In genomic region chr22:28908810-28909209, GRCh38 we compare ENCODE assay signal across 9 cellular contexts. TPM values are rescaled to one million over a fixed set of nuclear protein-coding genes. Genes with fewer than 3 reads are reported as not detected.
DNase-seq lines count a peak whose midpoint lies in the region; ATAC-seq, FAIRE-seq and TF ChIP-seq lines count a peak whose summit lies in the region.
"Not testable (repeated sequence)": the region's sequence is repeated elsewhere in the genome, so short reads cannot be mapped to it uniquely, and the experiment has no call there.
"Had no signal": no experiment of that assay in that cellular context is flagged by ENCODE, and none has a peak within 500 bp of the region (broad histone marks: within the 10 kb centered on the region; RNA-seq: fewer than 3 reads in every experiment).

No MANE protein-coding gene starts in this region.

- H3K27ac Mint-ChIP-seq in GM23338: peak overlapping the region; percentile 13; the same call in 1 of the 2 replicates
- peak overlapping the region; percentile 86 for H3K27ac Mint-ChIP-seq in activated CD4-positive, alpha-beta T cell treated with anti-CD3 and anti-CD28 coated beads for 36 hours
- peak overlapping the region; percentile 84 for H3K27ac Mint-ChIP-seq in activated T-helper 1 cell treated with anti-CD3 and anti-CD28 coated beads, Interleukin-12 subunit alpha, Interleukin-12 subunit beta, Interleukin-2, Interleukin-4 antibody, amounts not matched to agents 30 ng/mL and 10 ng/mL and 1 ng/mL, durations not matched to agents 14 hours and 24 hours and 36 hours
- H3K27ac Mint-ChIP-seq in activated naive CD8-positive, alpha-beta T cell treated with anti-CD3 and anti-CD28 coated beads, Interleukin-2, amount 50 U/mL, for 24 hours: peak overlapping the region; percentile 68
- not testable (repeated sequence) for H3K27ac Mint-ChIP-seq in neural progenitor cell

- H3K27me3 Mint-ChIP-seq in GM23338 (ENCODE audit: insufficient read depth, low read depth, poor library complexity) (peaks cover 12% of the 10 kb centered on the region), neural progenitor cell (ENCODE audit: insufficient read depth, low read depth) (peaks cover 12% of the 10 kb centered on the region)
- H3K27me3 Mint-ChIP-seq in activated CD4-positive, alpha-beta T cell treated with anti-CD3 and anti-CD28 coated beads for 36 hours: peaks cover 36% of the 10 kb centered on the region
- peaks cover 68% of the 10 kb centered on the region for H3K27me3 Mint-ChIP-seq in activated T-helper 1 cell treated with anti-CD3 and anti-CD28 coated beads, Interleukin-12 subunit alpha, Interleukin-12 subunit beta, Interleukin-2, Interleukin-4 antibody, amounts not matched to agents 30 ng/mL and 10 ng/mL and 1 ng/mL, durations not matched to agents 14 hours and 24 hours and 36 hours (ENCODE audit: insufficient read depth)
- H3K27me3 Mint-ChIP-seq in activated naive CD8-positive, alpha-beta T cell treated with anti-CD3 and anti-CD28 coated beads, Interleukin-2, amount 50 U/mL, for 24 hours: peaks cover 39% of the 10 kb centered on the region

- POLR2A ChIA-PET in activated CD4-positive, alpha-beta T cell treated with anti-CD3 and anti-CD28 coated beads for 36 hours (lab: Charles Lee): interaction anchor here (0.6 to 1.2 kb wide), 3 partner anchors 68 to 151 kb away, joined by 3 to 4 read pairs (median 3); no protein-coding TSS in a partner anchor
- POLR2A ChIA-PET in HepG2 (lab: Yijun Ruan, JAX): interaction anchor here (1.2 kb wide), 1 partner anchor 15 kb away, joined by 4 read pairs; no protein-coding TSS in a partner anchor

- H3K9me2 ChIP-seq in GM23338 (ENCODE audit: insufficient read depth): not testable (repeated sequence)

- in situ Hi-C loops in HepG2 (cut with HindIII; ENCODE audit: extremely low pct_ligation_motif_present, low pct_unique_long_range_greater_than_20kb): not testable (repeated sequence)

- not testable (repeated sequence) for H3K27ac ChIP-seq in GM23338 (ENCODE audit: low read depth); neural progenitor cell
- H3K27ac ChIP-seq in HepG2 (ENCODE audit: extremely low read length, insufficient read depth, low read length): peak overlapping the region; percentile 17
- H3K27ac ChIP-seq in stomach: peak overlapping the region in 3 of 5 donors; percentile 36 to 41 (median 40)

- not testable (repeated sequence) for TF ChIP-seq CTCF in GM23338 (conservative IDR thresholded peaks at IDR 0.05; ENCODE audit: low read depth in 2 of 2); bronchial epithelial cell (IDR thresholded peaks at IDR 0.05; ENCODE audit: insufficient read depth, low read length, severe bottlenecking); HepG2 (CRISPR knock-in tag; IDR thresholded peaks at IDR 0.05); neural progenitor cell (IDR thresholded peaks at IDR 0.05); stomach (IDR thresholded peaks at IDR 0.05)

- WGBS in HepG2 (ENCODE audit: low lambda C conversion rate): 77% methylated on average over 10 of the region's 10 CpGs
- WGBS in stomach, 5 donors: 51 to 67% (median 54%) methylated on average over 10 of the region's 10 CpGs

- H3K4me2 ChIP-seq in GM23338; HepG2 (ENCODE audit: low read depth, low read length); neural progenitor cell: not testable (repeated sequence)

- not testable (repeated sequence) for H2AFZ ChIP-seq in GM23338; HepG2 (ENCODE audit: low read length); neural progenitor cell (replicated peaks)

- not testable (repeated sequence) for H3K36me3 Mint-ChIP-seq in GM23338 (ENCODE audit: low read depth); activated CD4-positive, alpha-beta T cell treated with anti-CD3 and anti-CD28 coated beads for 36 hours (ENCODE audit: low read depth); activated T-helper 1 cell treated with anti-CD3 and anti-CD28 coated beads, Interleukin-12 subunit alpha, Interleukin-12 subunit beta, Interleukin-2, Interleukin-4 antibody, amounts not matched to agents 30 ng/mL and 10 ng/mL and 1 ng/mL, durations not matched to agents 14 hours and 24 hours and 36 hours (ENCODE audit: low read depth); activated naive CD8-positive, alpha-beta T cell treated with anti-CD3 and anti-CD28 coated beads, Interleukin-2, amount 50 U/mL, for 24 hours (ENCODE audit: low read depth)
- peaks cover 34% of the 10 kb centered on the region for H3K36me3 Mint-ChIP-seq in neural progenitor cell

- not testable (repeated sequence) for TF ChIP-seq RAD21 in HepG2 (CRISPR knock-in tag; IDR thresholded peaks at IDR 0.05)

- not testable (repeated sequence) for H3K27me3 ChIP-seq in GM23338 (ENCODE audit: insufficient read depth); bronchial epithelial cell (ENCODE audit: control insufficient read depth, insufficient read depth, low read length); HepG2 (ENCODE audit: control insufficient read depth in 1 of 2, insufficient read depth in 2 of 2, low read length in 2 of 2); neural progenitor cell; stomach

- H3K4me1 Mint-ChIP-seq in GM23338: peaks cover 46% of the 10 kb centered on the region
- H3K4me1 Mint-ChIP-seq in activated CD4-positive, alpha-beta T cell treated with anti-CD3 and anti-CD28 coated beads for 36 hours: peaks cover 44% of the 10 kb centered on the region
- H3K4me1 Mint-ChIP-seq in activated T-helper 1 cell treated with anti-CD3 and anti-CD28 coated beads, Interleukin-12 subunit alpha, Interleukin-12 subunit beta, Interleukin-2, Interleukin-4 antibody, amounts not matched to agents 30 ng/mL and 10 ng/mL and 1 ng/mL, durations not matched to agents 14 hours and 24 hours and 36 hours (ENCODE audit: low read depth): peaks cover 24% of the 10 kb centered on the region
- peaks cover 40% of the 10 kb centered on the region for H3K4me1 Mint-ChIP-seq in activated naive CD8-positive, alpha-beta T cell treated with anti-CD3 and anti-CD28 coated beads, Interleukin-2, amount 50 U/mL, for 24 hours
- H3K4me1 Mint-ChIP-seq in neural progenitor cell: peaks cover 90% of the 10 kb centered on the region

- DNase-seq in GM23338 (ENCODE audit: low spot score); activated T-helper 1 cell treated with anti-CD3 and anti-CD28 coated beads, Interleukin-12 subunit alpha, Interleukin-12 subunit beta, Interleukin-2, Interleukin-4 antibody, amounts not matched to agents 30 ng/mL and 10 ng/mL and 1 ng/mL, durations not matched to agents 14 hours and 24 hours and 36 hours (ENCODE audit: low spot score); activated naive CD8-positive, alpha-beta T cell treated with anti-CD3 and anti-CD28 coated beads, Interleukin-2, amount 50 U/mL, for 24 hours; HepG2 (ENCODE audit: low spot score); neural progenitor cell (ENCODE audit: low spot score); stomach: not testable (repeated sequence)
- DNase-seq in activated CD4-positive, alpha-beta T cell treated with anti-CD3 and anti-CD28 coated beads for 36 hours: peak; percentile 11
- DNase-seq in bronchial epithelial cell (ENCODE audit: low read depth): peak; percentile 52

- FAIRE-seq in bronchial epithelial cell (lab: Jason Lieb, UNC); HepG2 (lab: Jason Lieb, UNC): not testable (repeated sequence)

- H3K9me3 ChIP-seq in HepG2 (ENCODE audit: low read length); neural progenitor cell (ENCODE audit: low read depth); stomach: not testable (repeated sequence)

- intact Hi-C loops in activated CD4-positive, alpha-beta T cell treated with anti-CD3 and anti-CD28 coated beads for 36 hours (cut with DNase I, micrococcal nuclease): loop anchor here (1.0 to 10.0 kb wide), 9 partner anchors 26 to 294 kb away; partner anchors contain the start of genes CCDC117 (in 1 of the 2) and ZNRF3 (in 1 of the 2)
- intact Hi-C loops in activated T-helper 1 cell treated with anti-CD3 and anti-CD28 coated beads, Interleukin-12 subunit alpha, Interleukin-12 subunit beta, Interleukin-2, Interleukin-4 antibody, amounts not matched to agents 30 ng/mL and 10 ng/mL and 1 ng/mL, durations not matched to agents 14 hours and 24 hours and 36 hours (cut with micrococcal nuclease): loop anchor here (1.0 to 5.0 kb wide), 6 partner anchors 26 to 258 kb away; partner anchors contain the start of genes CHEK2 and ZNRF3
- intact Hi-C loops in HepG2 (cut with micrococcal nuclease; ENCODE audit: unreplicated experiment); stomach (cut with DNase I; ENCODE audit: low total_unique reads): not testable (repeated sequence)

- not testable (repeated sequence) for H3K9ac ChIP-seq in HepG2 (ENCODE audit: insufficient read depth, low read depth, low read length); neural progenitor cell

- H3K4me1 ChIP-seq in GM23338 (ENCODE audit: insufficient read depth): peaks cover 41% of the 10 kb centered on the region
- H3K4me1 ChIP-seq in HepG2 (ENCODE audit: insufficient read depth, low read length): peaks cover 100% of the 10 kb centered on the region
- H3K4me1 ChIP-seq in neural progenitor cell: peaks cover 36% of the 10 kb centered on the region
- peaks cover 26 to 94% (median 63%) of the 10 kb centered on the region in 4 donors for H3K4me1 ChIP-seq in stomach

- H4K20me1 ChIP-seq in GM23338 (replicated peaks; ENCODE audit: insufficient read depth): peaks cover 49% of the 10 kb centered on the region
- peaks cover 51% of the 10 kb centered on the region for H4K20me1 ChIP-seq in HepG2 (ENCODE audit: insufficient read depth, low read length)
- H4K20me1 ChIP-seq in neural progenitor cell (ENCODE audit: low read depth): peaks cover 93% of the 10 kb centered on the region

- H3K9me3 Mint-ChIP-seq in GM23338; activated CD4-positive, alpha-beta T cell treated with anti-CD3 and anti-CD28 coated beads for 36 hours (ENCODE audit: low read depth); activated T-helper 1 cell treated with anti-CD3 and anti-CD28 coated beads, Interleukin-12 subunit alpha, Interleukin-12 subunit beta, Interleukin-2, Interleukin-4 antibody, amounts not matched to agents 30 ng/mL and 10 ng/mL and 1 ng/mL, durations not matched to agents 14 hours and 24 hours and 36 hours; activated naive CD8-positive, alpha-beta T cell treated with anti-CD3 and anti-CD28 coated beads, Interleukin-2, amount 50 U/mL, for 24 hours; neural progenitor cell: not testable (repeated sequence)

- H3K79me2 ChIP-seq in GM23338 (replicated peaks; ENCODE audit: insufficient read depth) (peaks cover 100% of the 10 kb centered on the region), HepG2 (ENCODE audit: insufficient read depth, low read length) (peaks cover 95% of the 10 kb centered on the region), neural progenitor cell (ENCODE audit: low read depth) (peaks cover 99% of the 10 kb centered on the region)

- not testable (repeated sequence) for TF ChIP-seq POLR2A in HepG2 (IDR thresholded peaks at IDR 0.05; ENCODE audit: insufficient read depth in 1 of 2, low read depth in 2 of 2, low read length in 2 of 2); stomach (IDR thresholded peaks at IDR 0.05)

- not testable (repeated sequence) for H3K4me3 Mint-ChIP-seq in GM23338; activated CD4-positive, alpha-beta T cell treated with anti-CD3 and anti-CD28 coated beads for 36 hours; activated T-helper 1 cell treated with anti-CD3 and anti-CD28 coated beads, Interleukin-12 subunit alpha, Interleukin-12 subunit beta, Interleukin-2, Interleukin-4 antibody, amounts not matched to agents 30 ng/mL and 10 ng/mL and 1 ng/mL, durations not matched to agents 14 hours and 24 hours and 36 hours; activated naive CD8-positive, alpha-beta T cell treated with anti-CD3 and anti-CD28 coated beads, Interleukin-2, amount 50 U/mL, for 24 hours
- peak overlapping the region; percentile 16 for H3K4me3 Mint-ChIP-seq in neural progenitor cell

- not testable (repeated sequence) for H3K36me3 ChIP-seq in GM23338 (ENCODE audit: insufficient read depth); bronchial epithelial cell (ENCODE audit: control insufficient read depth, insufficient read depth, low read length); neural progenitor cell; stomach
- H3K36me3 ChIP-seq in HepG2 (replicated peaks in 1 of 2; ENCODE audit: control insufficient read depth in 1 of 2, insufficient read depth in 2 of 2, low read length in 2 of 2): peaks cover 5 to 23% of the 10 kb centered on the region in 2 experiments

- H3K4me3 ChIP-seq in GM23338; bronchial epithelial cell (ENCODE audit: low read depth, low read length); HepG2 (replicated peaks in 1 of 3; ENCODE audit: insufficient read depth in 1 of 3, low read depth in 2 of 3, low read length in 3 of 3); neural progenitor cell; stomach: not testable (repeated sequence)

- CTCF ChIA-PET in activated CD4-positive, alpha-beta T cell treated with anti-CD3 and anti-CD28 coated beads for 36 hours (lab: Charles Lee): interaction anchor here (0.6 kb wide), 1 partner anchor 71 kb away, joined by 3 read pairs; no protein-coding TSS in a partner anchor
- CTCF ChIA-PET in HepG2 (lab: Yijun Ruan, JAX; ENCODE audit: low intra/inter-chr PET ratio, low total read pairs): not testable (repeated sequence)

- TF ChIP-seq EP300 in HepG2 (IDR thresholded peaks at IDR 0.05; ENCODE audit: low read depth in 2 of 2, low read length in 2 of 2); HepG2 (CRISPR knock-in tag; IDR thresholded peaks at IDR 0.05; ENCODE audit: borderline replicate concordance); stomach (IDR thresholded peaks at IDR 0.05): not testable (repeated sequence)

- not testable (repeated sequence) for BruUV-seq in HepG2 (replicated peaks; lab: Mats Ljungman, UMichigan)

- not testable (repeated sequence) for ATAC-seq in GM23338; activated CD4-positive, alpha-beta T cell treated with anti-CD3 and anti-CD28 coated beads for 36 hours; activated naive CD8-positive, alpha-beta T cell treated with anti-CD3 and anti-CD28 coated beads, Interleukin-2, amount 50 U/mL, for 24 hours; HepG2

- H3F3A ChIP-seq in GM23338 (replicated peaks; ENCODE audit: low read depth): not testable (repeated sequence)
- peaks cover 15% of the 10 kb centered on the region for H3F3A ChIP-seq in neural progenitor cell (ENCODE audit: low read depth)

RNA-seq across cellular contexts. Expression of gene ZNRF3, which starts 25.4 kb away (rescaled TPM):
- 28.9 and 32.2 TPM in 2 replicates for total RNA-seq in GM23338 (2014; rRNA removed; shearing (Covaris generic))
- polyA plus RNA-seq in GM23338 (2016; fragmentation: Nextera tagmentation; extraction: Ambion mirVana): 11.1 and 12.3 TPM in 2 replicates
- total RNA-seq in activated CD4-positive, alpha-beta T cell treated with anti-CD3 and anti-CD28 coated beads for 36 hours: 1 to 10 TPM; 2.3 TPM
- total RNA-seq in activated T-helper 1 cell treated with anti-CD3 and anti-CD28 coated beads, Interleukin-12 subunit alpha, Interleukin-12 subunit beta, Interleukin-2, Interleukin-4 antibody, amounts not matched to agents 30 ng/mL and 10 ng/mL and 1 ng/mL, durations not matched to agents 14 hours and 24 hours and 36 hours: 1.9 and 2.1 TPM in 2 replicates
- 3.4 and 3.7 TPM in 2 replicates for total RNA-seq in bronchial epithelial cell
- 17.6 and 36.7 TPM in 2 replicates for total RNA-seq in HepG2 (2016; rRNA removed; fragmentation: Illumina TruSeq; extraction: Trizol)
- 6.8 and 7.3 TPM in 2 replicates for total RNA-seq in HepG2 (2016; cell fraction: cytosol; rRNA removed; fragmentation: Illumina TruSeq; extraction: Trizol; ENCODE audit: low read depth)
- total RNA-seq in HepG2 (2016; cell fraction: insoluble cytoplasmic fraction; rRNA removed; fragmentation: Illumina TruSeq; extraction: Trizol): 15.3 and 36.6 TPM in 2 replicates
- 18.5 and 19.0 TPM in 2 replicates for total RNA-seq in HepG2 (2016; cell fraction: membrane; rRNA removed; fragmentation: Illumina TruSeq; extraction: Trizol)
- 35.5 and 42.6 TPM in 2 replicates for total RNA-seq in HepG2 (2016; cell fraction: nucleus; rRNA removed; fragmentation: Illumina TruSeq; extraction: Trizol)
- 17.4 and 20.3 TPM in 2 replicates for polyA plus RNA-seq in HepG2 (2011; rRNA removed)
- polyA plus RNA-seq in HepG2 (2011; cell fraction: cytosol; rRNA removed): 12.9 and 24.5 TPM in 2 replicates
- polyA plus RNA-seq in HepG2 (2011; cell fraction: nucleus; rRNA removed): 30.8 and 41.2 TPM in 2 replicates
- polyA plus RNA-seq in HepG2 (2012): 19.0 and 20.9 TPM in 2 replicates
- 3.0 and 3.4 TPM in 2 replicates for polyA plus RNA-seq in HepG2 (2016; cell fraction: cytosol; fragmentation: Illumina TruSeq; extraction: Trizol; ENCODE audit: low read depth)
- polyA plus RNA-seq in HepG2 (2016; cell fraction: insoluble cytoplasmic fraction; fragmentation: Illumina TruSeq; extraction: Trizol; ENCODE audit: low read depth): 14.9 and 16.9 TPM in 2 replicates
- 7.9 and 8.5 TPM in 2 replicates for polyA plus RNA-seq in HepG2 (2016; cell fraction: membrane; fragmentation: Illumina TruSeq; extraction: Trizol; ENCODE audit: low read depth)
- 54.3 and 62.4 TPM in 2 replicates for polyA plus RNA-seq in HepG2 (2016; cell fraction: nucleus; fragmentation: Illumina TruSeq; extraction: Trizol; ENCODE audit: insufficient read depth, low read depth)
- 2.0 and 68.2 TPM in 2 replicates for polyA minus RNA-seq in HepG2 (2011; rRNA and poly(A)+ RNA removed; ENCODE audit: low replicate concordance)
- 28.7 and 38.5 TPM in 2 replicates for polyA minus RNA-seq in HepG2 (2011; cell fraction: cytosol; rRNA and poly(A)+ RNA removed)
- polyA minus RNA-seq in HepG2 (2011; cell fraction: nucleus; rRNA and poly(A)+ RNA removed): 19.8 and 22.1 TPM in 2 replicates
- total RNA-seq in neural progenitor cell (ENCODE audit: low replicate concordance): 4.1 and 12.0 TPM in 2 replicates
- 10 to 100 TPM in 1 of 5 donors, 1 to 10 TPM in 4; 1.8 to 52.7 (median 6.4) TPM for total RNA-seq in stomach
- polyA plus RNA-seq in stomach: 1 to 10 TPM; 1.4 to 2.9 (median 1.7) TPM
- polyA plus RNA-seq: CD14-positive monocyte had no signal
